In genomic region chr17:28661635-28662526, GRCh38 we compare ENCODE assay signal across 8 cellular contexts. TPM values are rescaled to one million over a fixed set of nuclear protein-coding genes. Genes with fewer than 3 reads are reported as not detected.
A peak's percentile ranks its signal among the peaks of the same experiment; 100 is the strongest.
DNase-seq lines count a peak whose midpoint lies in the region; ATAC-seq and TF ChIP-seq lines count a peak whose summit lies in the region.

A gene with protein sequence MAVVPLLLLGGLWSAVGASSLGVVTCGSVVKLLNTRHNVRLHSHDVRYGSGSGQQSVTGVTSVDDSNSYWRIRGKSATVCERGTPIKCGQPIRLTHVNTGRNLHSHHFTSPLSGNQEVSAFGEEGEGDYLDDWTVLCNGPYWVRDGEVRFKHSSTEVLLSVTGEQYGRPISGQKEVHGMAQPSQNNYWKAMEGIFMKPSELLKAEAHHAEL (minus strand): TSS chr17:28661906. CDS start chr17:28661876, 30 bp downstream.
Gene SUPT6H (plus strand): TSS chr17:28662205. CDS start chr17:28673402, 11,197 bp downstream.

- H3K9me3 ChIP-seq in cardiac muscle cell (ENCODE audit: low read depth), result no peaks in the 10 kb centered on the region

- intact Hi-C loops in posterior cingulate gyrus (cut with DNase I), result loop anchor here (1.0 kb wide), 1 partner anchor 17 kb away; the partner anchor contains the start of gene BLTP2

- peak within 1 kb of the TSS; percentile 98 for H3K27ac ChIP-seq in cardiac muscle cell

- peak; percentile 86 for ATAC-seq in HG02763 (IDR thresholded peaks at IDR 0.05; ENCODE audit: unreplicated experiment)
- ATAC-seq in activated naive CD8-positive, alpha-beta T cell treated with anti-CD3 and anti-CD28 coated beads, Interleukin-2, amount 50 U/mL, for 24 hours, result peak; percentile 90

- H3K4me3 Mint-ChIP-seq in activated naive CD8-positive, alpha-beta T cell treated with anti-CD3 and anti-CD28 coated beads, Interleukin-2, amount 50 U/mL, for 24 hours, result peak within 1 kb of the TSS; percentile 97
- H3K4me3 Mint-ChIP-seq in type B pancreatic cell, result peak within 1 kb of the TSS; percentile 100

- H3K27me3 ChIP-seq in cardiac muscle cell, result no peaks in the 10 kb centered on the region

- no peaks in the 10 kb centered on the region for H3K9me3 Mint-ChIP-seq in activated naive CD8-positive, alpha-beta T cell treated with anti-CD3 and anti-CD28 coated beads, Interleukin-2, amount 50 U/mL, for 24 hours
- no peaks in the 10 kb centered on the region for H3K9me3 Mint-ChIP-seq in type B pancreatic cell

- no peaks in the 10 kb centered on the region for H3K27me3 Mint-ChIP-seq in activated naive CD8-positive, alpha-beta T cell treated with anti-CD3 and anti-CD28 coated beads, Interleukin-2, amount 50 U/mL, for 24 hours
- no peaks in the 10 kb centered on the region for H3K27me3 Mint-ChIP-seq in type B pancreatic cell

- H3K36me3 ChIP-seq in cardiac muscle cell, result peaks cover 7% of the 10 kb centered on the region

- TF ChIP-seq CTCF in GM12874 (IDR thresholded peaks at IDR 0.05; ENCODE audit: insufficient read depth, low read depth, low read length), result 0 out of 2 replicates have a peak, but pooled peaks have one; percentile 16
- no peak for TF ChIP-seq CTCF in cardiac muscle cell (IDR thresholded peaks at IDR 0.05; ENCODE audit: low read depth, low read length)
- TF ChIP-seq CTCF in type B pancreatic cell (conservative IDR thresholded peaks at IDR 0.05), result no peak

- peaks cover 47% of the 10 kb centered on the region for H3K4me1 Mint-ChIP-seq in activated naive CD8-positive, alpha-beta T cell treated with anti-CD3 and anti-CD28 coated beads, Interleukin-2, amount 50 U/mL, for 24 hours
- peaks cover 31% of the 10 kb centered on the region for H3K4me1 Mint-ChIP-seq in type B pancreatic cell (ENCODE audit: unreplicated experiment)

- H3K36me3 Mint-ChIP-seq in activated naive CD8-positive, alpha-beta T cell treated with anti-CD3 and anti-CD28 coated beads, Interleukin-2, amount 50 U/mL, for 24 hours (ENCODE audit: low read depth), result peaks cover 45% of the 10 kb centered on the region
- H3K36me3 Mint-ChIP-seq in type B pancreatic cell, result peaks cover 20% of the 10 kb centered on the region

- DNase-seq in NCI-H1436 (lab: John Stamatoyannopoulos, UW) (peak; percentile 91), SW480 (ENCODE audit: low spot score) (peak; percentile 82), cardiac muscle cell (ENCODE audit: low read depth in 1 of 2, low spot score in 1 of 2) (peak; percentile 88 to 93), posterior cingulate gyrus (peak; percentile 88 to 99 (median 95)), type B pancreatic cell (ENCODE audit: extremely low spot score, unreplicated experiment) (peak; percentile 93)
- DNase-seq in activated naive CD8-positive, alpha-beta T cell treated with anti-CD3 and anti-CD28 coated beads, Interleukin-2, amount 50 U/mL, for 24 hours, result peak; percentile 98

- peak within 1 kb of the TSS; percentile 98 for H3K27ac Mint-ChIP-seq in activated naive CD8-positive, alpha-beta T cell treated with anti-CD3 and anti-CD28 coated beads, Interleukin-2, amount 50 U/mL, for 24 hours
- H3K27ac Mint-ChIP-seq in type B pancreatic cell, result peak within 1 kb of the TSS; percentile 99

- H3K4me1 ChIP-seq in cardiac muscle cell (ENCODE audit: low read depth), result peaks cover 14% of the 10 kb centered on the region

- peak within 1 kb of the TSS; percentile 73 for H3K4me3 ChIP-seq in cardiac muscle cell

RNA-seq across cellular contexts. Expression of the first gene that starts in this region (rescaled TPM):
- 26.1 and 33.9 TPM in 2 replicates for total RNA-seq in cardiac muscle cell
- polyA plus RNA-seq in cardiac muscle cell, result 69.0 and 85.7 TPM in 2 replicates
- total RNA-seq in type B pancreatic cell (ENCODE audit: low replicate concordance), result 59.2 and 63.9 TPM in 2 replicates

RNA-seq across cellular contexts. Expression of gene SUPT6H, which starts in this region (rescaled TPM):
- total RNA-seq in cardiac muscle cell (33.5 and 67.8 TPM in 2 replicates), type B pancreatic cell (ENCODE audit: low replicate concordance) (61.3 and 69.2 TPM in 2 replicates)
- polyA plus RNA-seq in cardiac muscle cell, result 29.7 and 33.7 TPM in 2 replicates

Comparison
In these comparisons a context has a peak if more than half of its experiments do, and no peak if none do; other contexts are left out.
1. Peak in every context shown above with its lines: DNase-seq, ATAC-seq, H3K4me3 ChIP-seq and H3K27ac ChIP-seq.